In genomic region chr2:10414591-10414990, GRCh38 we compare ENCODE assay signal across 15 cellular contexts. TPM values are rescaled to one million over a fixed set of nuclear protein-coding genes. Genes with fewer than 3 reads are reported as not detected.
DNase-seq lines count a peak whose midpoint lies in the region; ATAC-seq and TF ChIP-seq lines count a peak whose summit lies in the region.
"Had no signal": no experiment of that assay in that cellular context is flagged by ENCODE, and none has a peak within 500 bp of the region (broad histone marks: within the 10 kb centered on the region; RNA-seq: fewer than 3 reads in every experiment).

No MANE protein-coding gene starts in this region.

- no peak overlapping the region for H3K27ac Mint-ChIP-seq in progenitor cell of endocrine pancreas
- H3K27ac Mint-ChIP-seq: activated T-cell treated with anti-CD3 and anti-CD28 coated beads, Interleukin-2, amount 50 U/mL, for 24 hours; natural killer cell treated with Interleukin-12 subunit alpha and Interleukin-12 subunit beta and Interleukin-15 and Interleukin-18, amount 100 ng/mL, for 72 hours; T-helper 1 cell treated with Interleukin-12 subunit alpha and Interleukin-12 subunit beta and Interleukin-4 antibody, amounts not matched to agents 30 μg/mL and 1 μg/mL, for 36 hours had no signal

- intact Hi-C loops in left colon (cut with DNase I, micrococcal nuclease) = loop anchor here (10.0 kb wide), 2 partner anchors 140 to 270 kb away; no protein-coding TSS in a partner anchor

- ATAC-seq in left colon = peak; percentile 5
- no peak for ATAC-seq in GM21825 (IDR thresholded peaks at IDR 0.05; ENCODE audit: unreplicated experiment)
- ATAC-seq: natural killer cell treated with Interleukin-12 subunit alpha and Interleukin-12 subunit beta and Interleukin-15 and Interleukin-18, amount 100 ng/mL, for 72 hours had no signal

- peaks cover 7% of the 10 kb centered on the region for H3K4me1 Mint-ChIP-seq in progenitor cell of endocrine pancreas (ENCODE audit: low read depth)

- H3K4me3 ChIP-seq in effector memory CD4-positive, alpha-beta T cell (ENCODE audit: insufficient read depth, low read depth, low read length, poor library complexity, severe bottlenecking) = no peak overlapping the region
- H3K4me3 ChIP-seq: vagina had no signal

- H3K9me3 ChIP-seq in effector memory CD4-positive, alpha-beta T cell (ENCODE audit: control insufficient read depth, low read length) = no peaks in the 10 kb centered on the region
- H3K9me3 ChIP-seq: vagina had no signal

- H3K27me3 ChIP-seq in effector memory CD4-positive, alpha-beta T cell (replicated peaks; ENCODE audit: control insufficient read depth, insufficient read depth, low read length, poor library complexity, severe bottlenecking) = no peaks in the 10 kb centered on the region
- H3K27me3 ChIP-seq: vagina had no signal

- H3K36me3 ChIP-seq in effector memory CD4-positive, alpha-beta T cell (ENCODE audit: control insufficient read depth, insufficient read depth, low read length) = peaks cover 14% of the 10 kb centered on the region
- H3K36me3 ChIP-seq: vagina had no signal

- no peaks in the 10 kb centered on the region for H3K9me3 Mint-ChIP-seq in progenitor cell of endocrine pancreas (ENCODE audit: low read depth)
- H3K9me3 Mint-ChIP-seq: activated T-cell treated with anti-CD3 and anti-CD28 coated beads, Interleukin-2, amount 50 U/mL, for 24 hours; natural killer cell treated with Interleukin-12 subunit alpha and Interleukin-12 subunit beta and Interleukin-15 and Interleukin-18, amount 100 ng/mL, for 72 hours; T-helper 1 cell treated with Interleukin-12 subunit alpha and Interleukin-12 subunit beta and Interleukin-4 antibody, amounts not matched to agents 30 μg/mL and 1 μg/mL, for 36 hours had no signal

- no peaks in the 10 kb centered on the region for H3K27me3 Mint-ChIP-seq in progenitor cell of endocrine pancreas
- H3K27me3 Mint-ChIP-seq: activated T-cell treated with anti-CD3 and anti-CD28 coated beads, Interleukin-2, amount 50 U/mL, for 24 hours; B cell; natural killer cell treated with Interleukin-12 subunit alpha and Interleukin-12 subunit beta and Interleukin-15 and Interleukin-18, amount 100 ng/mL, for 72 hours had no signal

- DNase-seq in DMS 273 treated with DMSO at 0.1 percent for 48 hours (lab: John Stamatoyannopoulos, UW) (peak; percentile 29), NCI-H1105 (lab: John Stamatoyannopoulos, UW) (peak; percentile 91), NCI-H774 (lab: John Stamatoyannopoulos, UW) (peak; percentile 77), left colon (no peak), GM10266 (ENCODE audit: extremely low spot score) (no peak), progenitor cell of endocrine pancreas (ENCODE audit: low spot score, unreplicated experiment) (no peak)
- no peak for DNase-seq in effector memory CD4-positive, alpha-beta T cell
- DNase-seq: activated CD4-positive, alpha-beta T cell treated with anti-CD3 and anti-CD28 coated beads for 4 hours; activated T-cell treated with anti-CD3 and anti-CD28 coated beads, Interleukin-2, amount 50 U/mL, for 24 hours; stimulated activated CD4-positive, alpha-beta T cell treated with anti-CD3 and anti-CD28 coated beads, Interleukin-4, amount 100 ng/mL, for 1 hour had no signal

- H3K4me3 Mint-ChIP-seq in progenitor cell of endocrine pancreas (ENCODE audit: low read depth) = no peak overlapping the region
- H3K4me3 Mint-ChIP-seq: activated T-cell treated with anti-CD3 and anti-CD28 coated beads, Interleukin-2, amount 50 U/mL, for 24 hours; B cell; natural killer cell treated with Interleukin-12 subunit alpha and Interleukin-12 subunit beta and Interleukin-15 and Interleukin-18, amount 100 ng/mL, for 72 hours; T-helper 1 cell treated with Interleukin-12 subunit alpha and Interleukin-12 subunit beta and Interleukin-4 antibody, amounts not matched to agents 30 μg/mL and 1 μg/mL, for 36 hours had no signal

- peaks cover 5% of the 10 kb centered on the region for H3K36me3 Mint-ChIP-seq in progenitor cell of endocrine pancreas (ENCODE audit: insufficient read depth)
- H3K36me3 Mint-ChIP-seq: natural killer cell treated with Interleukin-12 subunit alpha and Interleukin-12 subunit beta and Interleukin-15 and Interleukin-18, amount 100 ng/mL, for 72 hours had no signal

- no peak for TF ChIP-seq CTCF in GM10266 (IDR thresholded peaks at IDR 0.05; ENCODE audit: control insufficient read depth, insufficient read depth, low read depth, missing control alignments)
- TF ChIP-seq CTCF in progenitor cell of endocrine pancreas (IDR thresholded peaks at IDR 0.05; ENCODE audit: unreplicated experiment) = no peak

- no peak overlapping the region for H3K27ac ChIP-seq in effector memory CD4-positive, alpha-beta T cell (ENCODE audit: insufficient read depth, low read length, poor library complexity, severe bottlenecking)
- H3K27ac ChIP-seq: vagina had no signal

- no peaks in the 10 kb centered on the region for H3K4me1 ChIP-seq in effector memory CD4-positive, alpha-beta T cell (ENCODE audit: control insufficient read depth, insufficient read depth, low read length, poor library complexity, severe bottlenecking)
- H3K4me1 ChIP-seq: vagina had no signal

RNA-seq across cellular contexts. Expression of gene ODC1, which starts 33.5 kb away (rescaled TPM):
- total RNA-seq in left colon = 10 to 100 TPM; 41.5 to 44.6 TPM
- 252 and 273 TPM in 2 replicates for total RNA-seq in progenitor cell of endocrine pancreas

Comparison
In these comparisons a context has a peak if more than half of its experiments do, and no peak if none do; other contexts are left out.
1. DNase-seq: peak in DMS 273 treated with DMSO at 0.1 percent for 48 hours (single experiment), NCI-H1105 (single experiment) and NCI-H774 (single experiment); none in left colon (0 of 2), GM10266 (single experiment), effector memory CD4-positive, alpha-beta T cell (0 of 3) and progenitor cell of endocrine pancreas (single experiment).